ENCODE assay signal across 17 cellular contexts in the genomic region with DNA sequence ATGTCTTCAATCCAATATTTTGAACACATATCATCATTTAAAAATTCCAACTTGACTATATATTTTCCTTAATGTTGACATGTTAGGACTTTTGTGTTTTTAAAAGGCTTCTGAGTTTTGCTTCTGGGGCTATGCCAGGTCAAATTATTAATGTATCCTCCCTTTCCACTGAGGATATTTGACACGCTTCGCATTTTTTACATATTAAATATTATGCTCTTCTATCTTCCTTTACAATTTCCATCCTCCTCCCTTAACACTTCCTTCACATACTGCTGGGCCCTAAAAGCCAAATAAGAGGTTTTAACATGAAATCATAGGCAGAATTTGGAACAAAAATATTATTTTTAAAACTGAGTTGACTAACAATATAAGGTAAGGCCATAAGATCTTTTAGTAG.
"Had no signal": no experiment of that assay in that cellular context is flagged by ENCODE, and none has a peak within 500 bp of the region (broad histone marks: within the 10 kb centered on the region; RNA-seq: fewer than 3 reads in every experiment).

No MANE protein-coding gene starts in this region.

- H3K9me3 ChIP-seq: right lobe of liver had no signal

- H3K27ac ChIP-seq: brain microvascular endothelial cell, right lobe of liver had no signal

- H3K4me1 ChIP-seq: right lobe of liver had no signal

- H3K36me3 Mint-ChIP-seq: activated naive CD4-positive, alpha-beta T cell treated with anti-CD3 and anti-CD28 coated beads, Interleukin-2, amount 50 U/mL, for 24 hours had no signal

- H3K27me3 ChIP-seq: brain microvascular endothelial cell, heart right ventricle, right lobe of liver had no signal

- H3K9me3 Mint-ChIP-seq: activated naive CD4-positive, alpha-beta T cell treated with anti-CD3 and anti-CD28 coated beads, Interleukin-2, amount 50 U/mL, for 24 hours; activated T-cell treated with anti-CD3 and anti-CD28 coated beads, Interleukin-2, amount 50 U/mL, for 24 hours; T-helper 2 cell treated with Interferon-gamma antibody and Interleukin-4, amounts not matched to agents 5 μg/mL and 100 μg/mL, for 36 hours had no signal

- H3K4me3 Mint-ChIP-seq: activated naive CD4-positive, alpha-beta T cell treated with anti-CD3 and anti-CD28 coated beads, Interleukin-2, amount 50 U/mL, for 24 hours; activated T-cell treated with anti-CD3 and anti-CD28 coated beads, Interleukin-2, amount 50 U/mL, for 24 hours; T-helper 2 cell treated with Interferon-gamma antibody and Interleukin-4, amounts not matched to agents 5 μg/mL and 100 μg/mL, for 36 hours had no signal

- ATAC-seq: activated CD4-positive, CD25-positive, alpha-beta regulatory T cell treated with anti-CD3 and anti-CD28 coated beads, Interleukin-2, amount 50 U/mL, for 24 hours; heart right ventricle; left lobe of liver; right lobe of liver; stimulated activated naive CD8-positive, alpha-beta T cell treated with anti-CD3 and anti-CD28 coated beads, Interleukin-15, Interleukin-2, amounts not matched to agents 100 U/mL and 50 U/mL, for 24 hours had no signal

- H3K27me3 Mint-ChIP-seq: activated naive CD4-positive, alpha-beta T cell treated with anti-CD3 and anti-CD28 coated beads, Interleukin-2, amount 50 U/mL, for 24 hours; progenitor cell of endocrine pancreas had no signal

- H3K4me3 ChIP-seq: heart right ventricle, right lobe of liver had no signal

- H3K27ac Mint-ChIP-seq: activated naive CD4-positive, alpha-beta T cell treated with anti-CD3 and anti-CD28 coated beads, Interleukin-2, amount 50 U/mL, for 24 hours; activated T-cell treated with anti-CD3 and anti-CD28 coated beads, Interleukin-2, amount 50 U/mL, for 24 hours; progenitor cell of endocrine pancreas; T-helper 2 cell treated with Interferon-gamma antibody and Interleukin-4, amounts not matched to agents 5 μg/mL and 100 μg/mL, for 36 hours had no signal

- DNase-seq: activated CD4-positive, alpha-beta T cell treated with anti-CD3 and anti-CD28 coated beads, Interleukin-2, amount 50 U/mL, for 4 hours; activated effector memory CD4-positive, alpha-beta T cell treated with Interleukin-2 at 50 U/mL for 16 hours; activated T-cell treated with anti-CD3 and anti-CD28 coated beads, Interleukin-2, amount 50 U/mL, for 24 hours; amniotic stem cell; brain microvascular endothelial cell; foreskin melanocyte; heart right ventricle; mesendoderm; right lobe of liver; stimulated activated CD4-positive, alpha-beta T cell treated with anti-CD3 and anti-CD28 coated beads, Interleukin-2, amount 100 ng/mL, for 48 hours; stimulated activated naive CD8-positive, alpha-beta T cell treated with anti-CD3 and anti-CD28 coated beads, Interleukin-15, Interleukin-2, amounts not matched to agents 100 U/mL and 50 U/mL, for 24 hours; SW 1271 had no signal

- H3K36me3 ChIP-seq: brain microvascular endothelial cell, heart right ventricle, right lobe of liver had no signal

- H3K4me1 Mint-ChIP-seq: activated naive CD4-positive, alpha-beta T cell treated with anti-CD3 and anti-CD28 coated beads, Interleukin-2, amount 50 U/mL, for 24 hours had no signal
